In genomic region chr19:52691215-52691610, GRCh38 we compare ENCODE assay signal across 8 cellular contexts. TPM values are rescaled to one million over a fixed set of nuclear protein-coding genes. Genes with fewer than 3 reads are reported as not detected.
A peak's percentile ranks its signal among the peaks of the same experiment; 100 is the strongest.
DNase-seq lines count a peak whose midpoint lies in the region; ATAC-seq and TF ChIP-seq lines count a peak whose summit lies in the region.

No MANE protein-coding gene starts in this region.

- peak overlapping the region; percentile 98 for H3K4me2 ChIP-seq in Loucy (ENCODE audit: low read depth, low read length, poor library complexity, severe bottlenecking)

- H3K9me3 ChIP-seq in A673 (ENCODE audit: low read depth, low read length, poor library complexity, severe bottlenecking) (no peaks in the 10 kb centered on the region), Loucy (ENCODE audit: insufficient read depth, low read depth, low read length) (no peaks in the 10 kb centered on the region)

- no TSS peak for BruUV-seq in A673 (replicated peaks; lab: Mats Ljungman, UMichigan)

- peak overlapping the region; percentile 91 to 98 (median 96) for H3K4me3 Mint-ChIP-seq in naive thymus-derived CD8-positive, alpha-beta T cell

- no peaks in the 10 kb centered on the region for H3K36me3 ChIP-seq in A673 (ENCODE audit: insufficient read depth, low read length, poor library complexity, severe bottlenecking)
- no peaks in the 10 kb centered on the region for H3K36me3 ChIP-seq in Loucy (ENCODE audit: insufficient read depth, low read length)

- peaks cover 18% of the 10 kb centered on the region for H4K20me1 ChIP-seq in Loucy (ENCODE audit: insufficient read depth, low read length, poor library complexity, severe bottlenecking)

- no peak for TF ChIP-seq CTCF in A673 (conservative IDR thresholded peaks at IDR 0.05; ENCODE audit: low read depth, low read length)
- TF ChIP-seq CTCF in Loucy (conservative IDR thresholded peaks at IDR 0.05; ENCODE audit: low read length) = no peak

- H3K4me1 Mint-ChIP-seq in naive thymus-derived CD8-positive, alpha-beta T cell = peaks cover 18 to 41% (median 32%) of the 10 kb centered on the region in 4 donors

- H3K9ac ChIP-seq in Loucy (ENCODE audit: low read depth, low read length, poor library complexity, severe bottlenecking) = peak overlapping the region; percentile 95

- H3K9me2 ChIP-seq in Loucy (replicated peaks; ENCODE audit: low read depth, low read length) = no peaks in the 10 kb centered on the region

- peak overlapping the region in 9 of 10 donors; percentile 77 to 97 (median 92) for H3K27ac Mint-ChIP-seq in naive thymus-derived CD8-positive, alpha-beta T cell

- H3F3A ChIP-seq in Loucy (ENCODE audit: low read depth) = no peaks in the 10 kb centered on the region

- H3K4me3 ChIP-seq in A673 (ENCODE audit: low read depth, low read length, poor library complexity, severe bottlenecking) (no peak overlapping the region), Loucy (ENCODE audit: low read length, poor library complexity, severe bottlenecking) (peak overlapping the region; percentile 97)

- no peaks in the 10 kb centered on the region for H3K4me1 ChIP-seq in A673 (ENCODE audit: insufficient read depth, low read length, poor library complexity, severe bottlenecking)
- H3K4me1 ChIP-seq in Loucy (ENCODE audit: insufficient read depth, low read length, poor library complexity, severe bottlenecking) = peaks cover 27% of the 10 kb centered on the region

- intact Hi-C loops in A673 (cut with micrococcal nuclease; ENCODE audit: unreplicated experiment) = no loop called here

- no peaks in the 10 kb centered on the region for H3K27me3 Mint-ChIP-seq in naive thymus-derived CD8-positive, alpha-beta T cell

- CTCF ChIA-PET in A673 (lab: Charles Lee) = no interaction called here

- POLR2A ChIA-PET in A673 (lab: Charles Lee; ENCODE audit: low non-redundant PET) = no interaction called here
- POLR2A ChIA-PET in naive thymus-derived CD8-positive, alpha-beta T cell (lab: Charles Lee) = interaction anchor here (0.7 kb wide), 1 partner anchor 1097 kb away, joined by 3 read pairs; no protein-coding TSS in a partner anchor

- H2AFZ ChIP-seq in Loucy (ENCODE audit: low read length) = peak overlapping the region; percentile 99

- DNase-seq in A673 (ENCODE audit: low spot score) = no peak
- DNase-seq in naive thymus-derived CD8-positive, alpha-beta T cell = no peak
- DNase-seq in DMS 273 (lab: John Stamatoyannopoulos, UW; ENCODE audit: unreplicated experiment) = no peak
- no peak for DNase-seq in NCI-H226

- H3K79me2 ChIP-seq in Loucy (ENCODE audit: insufficient read depth, low read length) = peaks cover 35% of the 10 kb centered on the region

- H3K27ac ChIP-seq in A673 (ENCODE audit: low read depth, low read length, poor library complexity, severe bottlenecking) (peak overlapping the region; percentile 67), cingulate gyrus (ENCODE audit: low read depth, low read length) (peak overlapping the region; percentile 97)

- peaks cover 0 to 9% (median 0%) of the 10 kb centered on the region in 9 donors for H3K9me3 Mint-ChIP-seq in naive thymus-derived CD8-positive, alpha-beta T cell

- no peaks in the 10 kb centered on the region for H3K27me3 ChIP-seq in A673 (replicated peaks; ENCODE audit: insufficient read depth, low read depth, low read length, poor library complexity)
- H3K27me3 ChIP-seq in Loucy (ENCODE audit: insufficient read depth, low read length, poor library complexity, severe bottlenecking) = no peaks in the 10 kb centered on the region

- peaks cover 0 to 5% (median 0%) of the 10 kb centered on the region in 3 donors for H3K36me3 Mint-ChIP-seq in naive thymus-derived CD8-positive, alpha-beta T cell

- ATAC-seq in naive thymus-derived CD8-positive, alpha-beta T cell = no peak
- no peak for ATAC-seq in activated CD4-positive, CD25-positive, alpha-beta regulatory T cell treated with anti-CD3 and anti-CD28 coated beads, Interleukin-2, amount 50 U/mL, for 24 hours
- no peak for ATAC-seq in HG02852 (IDR thresholded peaks at IDR 0.05; ENCODE audit: unreplicated experiment)

RNA-seq across cellular contexts. Expression of gene ZNF611, which starts 43.6 kb away (rescaled TPM):
- 16.7 and 21.7 TPM in 2 replicates for total RNA-seq in A673 (2021)
- 10 to 100 TPM; 47.9 to 54.8 TPM for total RNA-seq in naive thymus-derived CD8-positive, alpha-beta T cell
- polyA plus RNA-seq in naive thymus-derived CD8-positive, alpha-beta T cell = 10 to 100 TPM; 20.9 to 34.8 (median 34.0) TPM

RNA-seq across cellular contexts. Expression of gene ZNF83, which starts 53.1 kb away (rescaled TPM):
- total RNA-seq in A673 (2021) = 23.0 and 23.7 TPM in 2 replicates
- 100 to 1,000 TPM; 112 to 113 TPM for total RNA-seq in naive thymus-derived CD8-positive, alpha-beta T cell
- polyA plus RNA-seq in naive thymus-derived CD8-positive, alpha-beta T cell = 10 to 100 TPM; 10.9 to 18.3 (median 13.8) TPM
